In the genomic region with DNA sequence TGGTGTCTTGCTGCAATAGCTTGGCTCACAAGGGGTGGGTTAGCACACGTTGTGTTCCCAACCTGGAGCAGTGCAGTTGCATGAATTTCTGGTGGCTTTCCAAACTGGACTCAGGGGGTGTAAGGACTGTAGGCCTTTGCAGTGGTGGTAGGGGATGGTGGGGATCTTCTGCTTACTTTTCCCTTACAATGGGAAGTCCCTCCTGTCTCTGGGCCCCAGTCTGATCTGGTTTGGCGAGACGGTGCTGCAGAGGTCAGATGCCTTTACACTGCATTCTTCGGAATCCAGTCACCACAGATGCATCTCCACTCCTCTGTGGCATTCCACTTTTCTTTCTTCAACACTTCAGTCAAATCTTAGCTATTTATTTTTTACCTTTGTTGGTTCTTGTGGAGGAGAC, we compare ENCODE assay signal across 17 cellular contexts.
DNase-seq lines count a peak whose midpoint lies in the region; ATAC-seq and TF ChIP-seq lines count a peak whose summit lies in the region.
"Had no signal": no experiment of that assay in that cellular context is flagged by ENCODE, and none has a peak within 500 bp of the region (broad histone marks: within the 10 kb centered on the region; RNA-seq: fewer than 3 reads in every experiment).

No MANE protein-coding gene starts in this region.

- H3K36me3 Mint-ChIP-seq in type B pancreatic cell, result peaks cover 8% of the 10 kb centered on the region

- DNase-seq in Right ventricle myocardium superior (no peak), right atrium auricular region (ENCODE audit: low spot score) (no peak), astrocyte of the hippocampus (ENCODE audit: low read depth, low spot score) (peak; percentile 53), iPS DF 6.9 (ENCODE audit: low read depth, low spot score) (peak; percentile 33), type B pancreatic cell (ENCODE audit: extremely low spot score, unreplicated experiment) (no peak), NCI-H1105 treated with DMSO at 0.1 percent for 48 hours (lab: John Stamatoyannopoulos, UW) (no peak), BE2C (no peak)
- no peak for DNase-seq in activated CD4-positive, CD25-positive, alpha-beta regulatory T cell (lab: John Stamatoyannopoulos, UW)
- DNase-seq: ACHN; activated naive CD4-positive, alpha-beta T cell treated with Interleukin-2 at 50 U/mL for 16 hours; COR-L47; glutamatergic neuron; lower lobe of right lung; NCI-H1048; NCI-H446; stimulated activated naive CD4-positive, alpha-beta T cell had no signal

- WGBS in iPS DF 6.9 (ENCODE audit: insufficient coverage, insufficient read length), result no CpG with 5 or more reads among the region's 4 CpGs

- peak overlapping the region; percentile 75 for H3K4me3 Mint-ChIP-seq in type B pancreatic cell

- H3K9me3 ChIP-seq in right atrium auricular region, result peaks cover 0 to 11% of the 10 kb centered on the region in 2 donors
- H3K9me3 ChIP-seq in iPS DF 6.9 (ENCODE audit: control insufficient read depth, insufficient read depth, low read length), result no peaks in the 10 kb centered on the region
- no peaks in the 10 kb centered on the region for H3K9me3 ChIP-seq in BE2C

- H3K9me3 Mint-ChIP-seq in type B pancreatic cell, result no peaks in the 10 kb centered on the region

- H3K27me3 ChIP-seq in right atrium auricular region (no peaks in the 10 kb centered on the region), iPS DF 6.9 (ENCODE audit: control insufficient read depth, insufficient read depth, low read length) (no peaks in the 10 kb centered on the region), BE2C (no peaks in the 10 kb centered on the region)

- H3K27ac ChIP-seq in right atrium auricular region (peak overlapping the region in 1 of 2 donors; percentile 40), iPS DF 6.9 (ENCODE audit: low read length) (no peak overlapping the region)
- H3K27ac ChIP-seq: lower lobe of right lung, SK-N-MC had no signal

- intact Hi-C loops in Right ventricle myocardium superior (cut with DNase I), result no loop called here

- ATAC-seq in Right ventricle myocardium superior (ENCODE audit: poor library complexity), result peak; percentile 39

- H3K27me3 Mint-ChIP-seq in type B pancreatic cell, result no peaks in the 10 kb centered on the region

- H3K4me3 ChIP-seq in right atrium auricular region (no peak overlapping the region), iPS DF 6.9 (ENCODE audit: low read length) (no peak overlapping the region), BE2C (ENCODE audit: low read depth, low read length) (no peak overlapping the region)
- H3K4me3 ChIP-seq: lower lobe of right lung, SK-N-MC had no signal

- H3K4me1 ChIP-seq in right atrium auricular region (peaks cover 0 to 5% of the 10 kb centered on the region in 2 donors), iPS DF 6.9 (ENCODE audit: control insufficient read depth, insufficient read depth, low read length) (peaks cover 7% of the 10 kb centered on the region), BE2C (no peaks in the 10 kb centered on the region)
- H3K4me1 ChIP-seq: lower lobe of right lung had no signal

- TF ChIP-seq CTCF in right atrium auricular region (IDR thresholded peaks at IDR 0.05) (no peak), type B pancreatic cell (conservative IDR thresholded peaks at IDR 0.05) (no peak), BE2C (IDR thresholded peaks at IDR 0.05; ENCODE audit: low read depth, low read length) (no peak)

- H3K36me3 ChIP-seq in right atrium auricular region (no peaks in the 10 kb centered on the region), iPS DF 6.9 (ENCODE audit: control insufficient read depth, insufficient read depth, low read length) (no peaks in the 10 kb centered on the region), BE2C (no peaks in the 10 kb centered on the region)
- H3K36me3 ChIP-seq: lower lobe of right lung had no signal

- H3K4me1 Mint-ChIP-seq in type B pancreatic cell (ENCODE audit: unreplicated experiment), result peaks cover 11% of the 10 kb centered on the region

- peak overlapping the region; percentile 97 for H3K27ac Mint-ChIP-seq in type B pancreatic cell

Comparison
In these comparisons a context has a peak if more than half of its experiments do, and no peak if none do; other contexts are left out.
1. DNase-seq: peak in astrocyte of the hippocampus (single experiment) and iPS DF 6.9 (single experiment); none in Right ventricle myocardium superior (single experiment), right atrium auricular region (single experiment), type B pancreatic cell (single experiment), NCI-H1105 treated with DMSO at 0.1 percent for 48 hours (single experiment), activated CD4-positive, CD25-positive, alpha-beta regulatory T cell (0 of 4) and BE2C (single experiment).